ENCODE assay signal across 2 cellular contexts in genomic region chr1:9494936-9495758, GRCh38.
A peak's percentile ranks its signal among the peaks of the same experiment; 100 is the strongest.
TF ChIP-seq lines count a peak whose summit lies in the region.

No MANE protein-coding gene starts in this region.

TF ChIP-seq in IMR-90, 13 proteins besides CTCF, POLR2A, EP300 and RAD21 (continued from another document):
- TF ChIP-seq ELK1 (IDR thresholded peaks at IDR 0.05; ENCODE audit: borderline replicate concordance, low read depth, low read length) (no peak), MXI1 (IDR thresholded peaks at IDR 0.05; ENCODE audit: borderline replicate concordance, low read depth, low read length) (no peak), BHLHE40 (IDR thresholded peaks at IDR 0.05; ENCODE audit: low read depth, low read length) (no peak), RCOR1 (IDR thresholded peaks at IDR 0.05; ENCODE audit: insufficient replicate concordance, low read length) (no peak), CHD1 (IDR thresholded peaks at IDR 0.05; ENCODE audit: low read depth, low read length) (no peak), USF2 (IDR thresholded peaks at IDR 0.05; ENCODE audit: low read depth, low read length) (no peak), MAZ (IDR thresholded peaks at IDR 0.05; ENCODE audit: borderline replicate concordance, low read depth, low read length) (no peak)

TF ChIP-seq in SK-N-SH, 30 proteins besides CTCF, POLR2A, EP300 and RAD21 (continued from another document):
- TF ChIP-seq JUND (IDR thresholded peaks at IDR 0.05), result no peak
- no peak for TF ChIP-seq REST (IDR thresholded peaks at IDR 0.05; ENCODE audit: low read depth, low read length)
- peak; percentile 87 for TF ChIP-seq SMC3 (IDR thresholded peaks at IDR 0.05; ENCODE audit: low read depth, low read length)
- no peak for TF ChIP-seq RXRA (IDR thresholded peaks at IDR 0.05; ENCODE audit: borderline replicate concordance, low read depth)
- 0 out of 2 replicates have a peak, but pooled peaks have one; percentile 13 for TF ChIP-seq MXI1 (IDR thresholded peaks at IDR 0.05; ENCODE audit: low read depth, low read length)
